ENCODE assay signal across 23 cellular contexts in genomic region chr13:93730780-93731179, GRCh38.
DNase-seq lines count a peak whose midpoint lies in the region; ATAC-seq and TF ChIP-seq lines count a peak whose summit lies in the region.
"Had no signal": no experiment of that assay in that cellular context is flagged by ENCODE, and none has a peak within 500 bp of the region (broad histone marks: within the 10 kb centered on the region; RNA-seq: fewer than 3 reads in every experiment).

No MANE protein-coding gene starts in this region.

- H3K9me3 Mint-ChIP-seq in activated T-cell treated with anti-CD3 and anti-CD28 coated beads, Interleukin-2, amount 50 U/mL, for 72 hours = no peaks in the 10 kb centered on the region
- no peaks in the 10 kb centered on the region for H3K9me3 Mint-ChIP-seq in Calu3 (ENCODE audit: low read depth, unreplicated experiment)
- H3K9me3 Mint-ChIP-seq: CD8-positive, alpha-beta memory T cell; endodermal cell; HFFc6; stimulated activated naive B cell treated with anti-CD40 and anti-IgM and Interleukin-4, amounts not matched to agents 10 μg/mL and 1 μg/mL and 100 μg/mL, for 72 hours had no signal

- WGBS in tibial nerve, 2 donors = 63 to 64% methylated on average over 3 of the region's 3 CpGs

- no peak for TF ChIP-seq EP300 in tibial nerve (IDR thresholded peaks at IDR 0.05)

- H3K27me3 ChIP-seq in left lung = no peaks in the 10 kb centered on the region
- H3K27me3 ChIP-seq in thoracic aorta (replicated peaks; ENCODE audit: insufficient read depth) = no peaks in the 10 kb centered on the region
- H3K27me3 ChIP-seq in tibial nerve = no peaks in the 10 kb centered on the region
- H3K27me3 ChIP-seq: body of pancreas, esophagus squamous epithelium had no signal

- CTCF ChIA-PET in Calu3 (lab: Charles Lee) = no interaction called here

- H3K36me3 ChIP-seq in left lung = no peaks in the 10 kb centered on the region
- no peaks in the 10 kb centered on the region for H3K36me3 ChIP-seq in thoracic aorta
- no peaks in the 10 kb centered on the region for H3K36me3 ChIP-seq in tibial nerve
- H3K36me3 ChIP-seq: esophagus squamous epithelium had no signal

- BruUV-seq in Calu3 (replicated peaks; lab: Mats Ljungman, UMichigan) = no TSS peak

- ATAC-seq in left lung (peak; percentile 90), thoracic aorta (ENCODE audit: insufficient number of reproducible peaks, low FRiP score, low read depth) (no peak), HG03565 (IDR thresholded peaks at IDR 0.05; ENCODE audit: unreplicated experiment) (no peak)
- no peak for ATAC-seq in activated T-cell treated with anti-CD3 and anti-CD28 coated beads, Interleukin-2, amount 50 U/mL, for 72 hours (replicated peaks in 1 of 2)
- ATAC-seq: activated naive CD4-positive, alpha-beta T cell treated with anti-CD3 and anti-CD28 coated beads, Interleukin-2, amount 50 U/mL, for 72 hours; body of pancreas; natural killer cell treated with Interleukin-12 subunit alpha and Interleukin-12 subunit beta and Interleukin-15 and Interleukin-18, amount 100 ng/mL, for 72 hours; Panc1; stimulated activated naive B cell treated with anti-CD40 and anti-IgM and Interleukin-4, amounts not matched to agents 10 μg/mL and 1 μg/mL and 100 μg/mL, for 72 hours had no signal

- TF ChIP-seq CTCF in astrocyte of the spinal cord (IDR thresholded peaks at IDR 0.05; ENCODE audit: low read depth, low read length) = no peak
- TF ChIP-seq CTCF in left lung (IDR thresholded peaks at IDR 0.05) = no peak
- TF ChIP-seq CTCF in thoracic aorta (IDR thresholded peaks at IDR 0.05) = no peak
- no peak for TF ChIP-seq CTCF in tibial nerve (IDR thresholded peaks at IDR 0.05)
- no peak for TF ChIP-seq CTCF in Calu3 (IDR thresholded peaks at IDR 0.05; ENCODE audit: unreplicated experiment)

- no peaks in the 10 kb centered on the region for H3K4me1 ChIP-seq in left lung
- peaks cover 6 to 30% of the 10 kb centered on the region in 2 donors for H3K4me1 ChIP-seq in thoracic aorta (ENCODE audit: control insufficient read depth in 1 of 2, low read depth in 2 of 2)
- H3K4me1 ChIP-seq in tibial nerve = peaks cover 0 to 13% (median 0%) of the 10 kb centered on the region in 4 donors
- H3K4me1 ChIP-seq: body of pancreas, esophagus squamous epithelium had no signal

- H3K4me3 Mint-ChIP-seq in activated T-cell treated with anti-CD3 and anti-CD28 coated beads, Interleukin-2, amount 50 U/mL, for 72 hours = no peak overlapping the region
- H3K4me3 Mint-ChIP-seq in Calu3 (ENCODE audit: low read depth, unreplicated experiment) = no peak overlapping the region
- H3K4me3 Mint-ChIP-seq: CD8-positive, alpha-beta memory T cell; endodermal cell; HFFc6; natural killer cell treated with Interleukin-12 subunit alpha and Interleukin-12 subunit beta and Interleukin-15 and Interleukin-18, amount 100 ng/mL, for 72 hours; stimulated activated naive B cell treated with anti-CD40 and anti-IgM and Interleukin-4, amounts not matched to agents 10 μg/mL and 1 μg/mL and 100 μg/mL, for 72 hours had no signal

- TF ChIP-seq POLR2A in tibial nerve (IDR thresholded peaks at IDR 0.05) = no peak

- H3K27ac ChIP-seq in left lung = no peak overlapping the region
- no peak overlapping the region for H3K27ac ChIP-seq in thoracic aorta
- peak overlapping the region in 1 of 4 donors; percentile 37 for H3K27ac ChIP-seq in tibial nerve
- H3K27ac ChIP-seq: body of pancreas, esophagus squamous epithelium had no signal

- no peak overlapping the region for H3K4me3 ChIP-seq in astrocyte of the spinal cord (ENCODE audit: low read depth, low read length)
- no peak overlapping the region for H3K4me3 ChIP-seq in left lung
- H3K4me3 ChIP-seq in thoracic aorta = peak overlapping the region; percentile 15
- H3K4me3 ChIP-seq in tibial nerve = no peak overlapping the region
- H3K4me3 ChIP-seq: body of pancreas, esophagus squamous epithelium had no signal

- H3K27ac Mint-ChIP-seq in activated T-cell treated with anti-CD3 and anti-CD28 coated beads, Interleukin-2, amount 50 U/mL, for 72 hours = no peak overlapping the region
- no peak overlapping the region for H3K27ac Mint-ChIP-seq in Calu3 (ENCODE audit: unreplicated experiment)
- H3K27ac Mint-ChIP-seq: activated naive CD4-positive, alpha-beta T cell treated with anti-CD3 and anti-CD28 coated beads, Interleukin-2, amount 50 U/mL, for 72 hours; CD8-positive, alpha-beta memory T cell; endodermal cell; HFFc6; natural killer cell treated with Interleukin-12 subunit alpha and Interleukin-12 subunit beta and Interleukin-15 and Interleukin-18, amount 100 ng/mL, for 72 hours; stimulated activated naive B cell treated with anti-CD40 and anti-IgM and Interleukin-4, amounts not matched to agents 10 μg/mL and 1 μg/mL and 100 μg/mL, for 72 hours had no signal

- DNase-seq in HT1080 (ENCODE audit: low read depth) = peak; percentile 26
- peak; percentile 46 for DNase-seq in astrocyte of the spinal cord (ENCODE audit: low read depth, low spot score)
- DNase-seq in left lung = no peak
- no peak for DNase-seq in thoracic aorta (ENCODE audit: low spot score)
- no peak for DNase-seq in tibial nerve (ENCODE audit: low spot score in 2 of 2)
- DNase-seq in activated T-cell treated with anti-CD3 and anti-CD28 coated beads, Interleukin-2, amount 50 U/mL, for 72 hours = no peak
- no peak for DNase-seq in Calu3
- DNase-seq: body of pancreas; CD8-positive, alpha-beta memory T cell; endodermal cell; esophagus squamous epithelium; HFFc6; NCI-H1105; NCI-H2029 treated with DMSO at 0.1 percent for 48 hours; posterior cingulate gyrus; SIG-M5; stimulated activated CD4-positive, alpha-beta T cell treated with anti-CD3 and anti-CD28 coated beads, Interleukin-2, amount 100 ng/mL, for 24 hours; stimulated activated naive B cell treated with anti-CD40 and anti-IgM and Interleukin-4, amounts not matched to agents 10 μg/mL and 1 μg/mL and 100 μg/mL, for 72 hours; T-helper 1 cell had no signal

- H3K9me3 ChIP-seq in left lung (peaks cover 0 to 1% of the 10 kb centered on the region in 2 donors), thoracic aorta (no peaks in the 10 kb centered on the region), tibial nerve (no peaks in the 10 kb centered on the region)
- H3K9me3 ChIP-seq: body of pancreas, esophagus squamous epithelium had no signal

- intact Hi-C loops in left lung (cut with DNase I) (no loop called here), Calu3 (cut with micrococcal nuclease; ENCODE audit: unreplicated experiment) (no loop called here)

- no peaks in the 10 kb centered on the region for H3K4me1 Mint-ChIP-seq in activated T-cell treated with anti-CD3 and anti-CD28 coated beads, Interleukin-2, amount 50 U/mL, for 72 hours (ENCODE audit: low read depth)
- no peaks in the 10 kb centered on the region for H3K4me1 Mint-ChIP-seq in Calu3 (ENCODE audit: low read depth, unreplicated experiment)
- H3K4me1 Mint-ChIP-seq: endodermal cell; stimulated activated naive B cell treated with anti-CD40 and anti-IgM and Interleukin-4, amounts not matched to agents 10 μg/mL and 1 μg/mL and 100 μg/mL, for 72 hours had no signal

- in situ Hi-C loops in astrocyte of the spinal cord (cut with HindIII; ENCODE audit: low sequenced_read_pairs) = no loop called here

- no peaks in the 10 kb centered on the region for H3K36me3 Mint-ChIP-seq in activated T-cell treated with anti-CD3 and anti-CD28 coated beads, Interleukin-2, amount 50 U/mL, for 72 hours (ENCODE audit: insufficient read depth in 2 of 2)
- H3K36me3 Mint-ChIP-seq in Calu3 (ENCODE audit: insufficient read depth, unreplicated experiment) = no peaks in the 10 kb centered on the region
- H3K36me3 Mint-ChIP-seq: activated naive CD4-positive, alpha-beta T cell treated with anti-CD3 and anti-CD28 coated beads, Interleukin-2, amount 50 U/mL, for 72 hours; CD8-positive, alpha-beta memory T cell; natural killer cell treated with Interleukin-12 subunit alpha and Interleukin-12 subunit beta and Interleukin-15 and Interleukin-18, amount 100 ng/mL, for 72 hours; stimulated activated naive B cell treated with anti-CD40 and anti-IgM and Interleukin-4, amounts not matched to agents 10 μg/mL and 1 μg/mL and 100 μg/mL, for 72 hours had no signal

- H3K27me3 Mint-ChIP-seq in activated T-cell treated with anti-CD3 and anti-CD28 coated beads, Interleukin-2, amount 50 U/mL, for 72 hours (ENCODE audit: low read depth) = peaks cover 6% of the 10 kb centered on the region
- no peaks in the 10 kb centered on the region for H3K27me3 Mint-ChIP-seq in Calu3 (ENCODE audit: unreplicated experiment)
- H3K27me3 Mint-ChIP-seq: natural killer cell treated with Interleukin-12 subunit alpha and Interleukin-12 subunit beta and Interleukin-15 and Interleukin-18, amount 100 ng/mL, for 72 hours; stimulated activated naive B cell treated with anti-CD40 and anti-IgM and Interleukin-4, amounts not matched to agents 10 μg/mL and 1 μg/mL and 100 μg/mL, for 72 hours had no signal

Comparison
In these comparisons a context has a peak if more than half of its experiments do, and no peak if none do; other contexts are left out.
1. DNase-seq: peak in HT1080 (single experiment) and astrocyte of the spinal cord (single experiment); none in left lung (0 of 2), thoracic aorta (single experiment), tibial nerve (0 of 2), activated T-cell treated with anti-CD3 and anti-CD28 coated beads, Interleukin-2, amount 50 U/mL, for 72 hours (0 of 2) and Calu3 (single experiment).